In genomic region chr21:33567914-33568313, GRCh38 we compare ENCODE assay signal across 13 cellular contexts.
"Had no signal": no experiment of that assay in that cellular context is flagged by ENCODE, and none has a peak within 500 bp of the region (broad histone marks: within the 10 kb centered on the region; RNA-seq: fewer than 3 reads in every experiment).

No MANE protein-coding gene starts in this region.

- H3K9me3 Mint-ChIP-seq: memory B cell, neural crest cell had no signal

- H3K27me3 ChIP-seq: dorsolateral prefrontal cortex, esophagus squamous epithelium, left lung, stomach had no signal

- H3K4me3 Mint-ChIP-seq: memory B cell, neural crest cell had no signal

- H3K9me3 ChIP-seq: esophagus squamous epithelium, left lung, stomach, thoracic aorta had no signal

- H3K27ac ChIP-seq: dorsolateral prefrontal cortex, esophagus squamous epithelium, left lung, stomach, thoracic aorta had no signal

- ATAC-seq: left lung had no signal

- H3K27ac Mint-ChIP-seq: memory B cell had no signal

- H3K4me3 ChIP-seq: dorsolateral prefrontal cortex, esophagus squamous epithelium, left lung, stomach, thoracic aorta had no signal

- DNase-seq: activated CD4-positive, alpha-beta T cell treated with anti-CD3 and anti-CD28 coated beads for 1 hour; activated gamma-delta T cell treated with Interleukin-2 at 50 U/mL for 16 hours; dorsolateral prefrontal cortex; esophagus squamous epithelium; foreskin fibroblast; SHP77; stimulated activated CD4-positive, alpha-beta T cell treated with anti-CD3 and anti-CD28 coated beads, Interleukin-4, amount 100 ng/mL, for 1 hour; stimulated activated CD8-positive, alpha-beta memory T cell treated with anti-CD3 and anti-CD28 coated beads, Interleukin-4, amount 100 ng/mL, for 48 hours; stomach had no signal

- H3K27me3 Mint-ChIP-seq: memory B cell had no signal

- H3K4me1 Mint-ChIP-seq: neural crest cell had no signal
